In genomic region chr10:50739618-50740350, GRCh38 we compare ENCODE assay signal across 8 cellular contexts. TPM values are rescaled to one million over a fixed set of nuclear protein-coding genes. Genes with fewer than 3 reads are reported as not detected.
DNase-seq lines count a peak whose midpoint lies in the region; ATAC-seq and TF ChIP-seq lines count a peak whose summit lies in the region.

Gene ASAH2B (plus strand): TSS chr10:50739936. CDS start chr10:50745131, 5,195 bp downstream.

- peaks cover under 1% of the 10 kb centered on the region for H3K27me3 ChIP-seq in osteoblast (ENCODE audit: insufficient read depth, low read length)
- no peaks in the 10 kb centered on the region for H3K27me3 ChIP-seq in testis

- intact Hi-C loops in head of caudate nucleus (cut with DNase I) (no loop called here), testis (cut with DNase I; ENCODE audit: low total_unique reads) (no loop called here)

- peak; percentile 66 for DNase-seq in DMS153 (lab: John Stamatoyannopoulos, UW)
- peak; percentile 32 for DNase-seq in HuH-7.5 (ENCODE audit: low spot score)
- no peak for DNase-seq in SK-N-MC (ENCODE audit: low read depth, low spot score)
- peak; percentile 79 to 81 for DNase-seq in activated naive CD4-positive, alpha-beta T cell treated with anti-CD3 and anti-CD28 coated beads, Interleukin-2, amount 50 U/mL, for 72 hours (ENCODE audit: low spot score in 2 of 2)
- peak; percentile 51 to 90 (median 78) for DNase-seq in head of caudate nucleus
- DNase-seq in osteoblast (ENCODE audit: insufficient read length, low spot score, missing footprints) = peak; percentile 86
- DNase-seq in testis = peak; percentile 92

- H3K36me3 ChIP-seq in SK-N-MC (ENCODE audit: insufficient read depth, low read length) = no peaks in the 10 kb centered on the region
- H3K36me3 ChIP-seq in osteoblast (ENCODE audit: insufficient read depth, low read length) = no peaks in the 10 kb centered on the region
- no peaks in the 10 kb centered on the region for H3K36me3 ChIP-seq in testis (ENCODE audit: low read depth, missing control alignments)

- H3K4me3 ChIP-seq in SK-N-MC (peak within 1 kb of the TSS; percentile 84), osteoblast (ENCODE audit: insufficient read depth, low read length) (peak within 1 kb of the TSS; percentile 84), testis (peak within 1 kb of the TSS; percentile 75 to 85)

- H3K9me3 Mint-ChIP-seq in activated naive CD4-positive, alpha-beta T cell treated with anti-CD3 and anti-CD28 coated beads, Interleukin-2, amount 50 U/mL, for 72 hours = no peaks in the 10 kb centered on the region

- H3K27ac ChIP-seq in SK-N-MC (no peak within 1 kb of the TSS), osteoblast (ENCODE audit: low read depth, low read length) (peak within 1 kb of the TSS; percentile 90), testis (peak within 1 kb of the TSS; percentile 84)

- H3K4me1 ChIP-seq in osteoblast (ENCODE audit: insufficient read depth, low read length) (peaks cover 5% of the 10 kb centered on the region), testis (no peaks in the 10 kb centered on the region)

- ATAC-seq in GM21529 (IDR thresholded peaks at IDR 0.05; ENCODE audit: unreplicated experiment) = peak; percentile 82
- peak; percentile 77 to 83 for ATAC-seq in activated naive CD4-positive, alpha-beta T cell treated with anti-CD3 and anti-CD28 coated beads, Interleukin-2, amount 50 U/mL, for 72 hours

- H2AFZ ChIP-seq in osteoblast (ENCODE audit: low read length) = peak within 1 kb of the TSS; percentile 99

- no peaks in the 10 kb centered on the region for H3K79me2 ChIP-seq in osteoblast (ENCODE audit: insufficient read depth, low read length)

- H3K9ac ChIP-seq in SK-N-MC (ENCODE audit: insufficient read length) = peak within 1 kb of the TSS; percentile 69

- H3K9me3 ChIP-seq in SK-N-MC (ENCODE audit: low read depth, low read length) (no peaks in the 10 kb centered on the region), osteoblast (ENCODE audit: low read depth, low read length) (no peaks in the 10 kb centered on the region), testis (no peaks in the 10 kb centered on the region)

- H3K36me3 Mint-ChIP-seq in activated naive CD4-positive, alpha-beta T cell treated with anti-CD3 and anti-CD28 coated beads, Interleukin-2, amount 50 U/mL, for 72 hours = peaks cover 7 to 11% of the 10 kb centered on the region in 2 donors

- no peaks in the 10 kb centered on the region for H4K20me1 ChIP-seq in osteoblast (ENCODE audit: insufficient read depth, low read length)

- peak within 1 kb of the TSS; percentile 98 for H3K27ac Mint-ChIP-seq in activated naive CD4-positive, alpha-beta T cell treated with anti-CD3 and anti-CD28 coated beads, Interleukin-2, amount 50 U/mL, for 72 hours

- TF ChIP-seq CTCF in osteoblast (IDR thresholded peaks at IDR 0.05; ENCODE audit: extremely low read depth, low read depth, low read length) = no peak
- TF ChIP-seq CTCF in testis (IDR thresholded peaks at IDR 0.05) = no peak

- TF ChIP-seq POLR2A in testis (IDR thresholded peaks at IDR 0.05) = no peak

- WGBS in testis, 2 donors = 0% methylated on average over 51 to 55 of the region's 63 CpGs

- H3K4me2 ChIP-seq in osteoblast (ENCODE audit: insufficient read depth, low read length) = peak within 1 kb of the TSS; percentile 94

RNA-seq across cellular contexts. Expression of gene ASAH2B, which starts in this region (rescaled TPM):
- total RNA-seq in activated naive CD4-positive, alpha-beta T cell treated with anti-CD3 and anti-CD28 coated beads, Interleukin-2, amount 50 U/mL, for 72 hours = 1 to 10 TPM; 4.2 to 5.1 TPM
- total RNA-seq in osteoblast = 3.3 and 3.5 TPM in 2 replicates
- total RNA-seq in testis = 1 to 10 TPM; 6.6 to 10.0 TPM
- polyA plus RNA-seq in testis (ENCODE audit: insufficient read depth, low read depth, low replicate concordance) = 4.1 TPM
